1 cellular context compared by ENCODE assay signal in genomic region chr2:134457765-134458202, GRCh38.
TF ChIP-seq lines count a peak whose summit lies in the region.

No MANE protein-coding gene starts in this region.

TF ChIP-seq in HepG2, 621 proteins besides CTCF, POLR2A, EP300 and RAD21 (continued from another document):
- TF ChIP-seq ARID5B (CRISPR knock-in tag; IDR thresholded peaks at IDR 0.05): peak; percentile 82
- peak; percentile 54; the same call in 1 of the 2 replicates for TF ChIP-seq BCL6 (CRISPR knock-in tag; IDR thresholded peaks at IDR 0.05)
- TF ChIP-seq NFE2L2 (IDR thresholded peaks at IDR 0.05; ENCODE audit: low read length): peak; percentile 62; the same call in 1 of the 2 replicates
- peak; percentile 74 for TF ChIP-seq ELF3 (CRISPR knock-in tag; IDR thresholded peaks at IDR 0.05)
- TF ChIP-seq ATF1 (CRISPR knock-in tag; IDR thresholded peaks at IDR 0.05): peak; percentile 40; the same call in 1 of the 2 replicates
- peak; percentile 68 for TF ChIP-seq SPEN (CRISPR knock-in tag; IDR thresholded peaks at IDR 0.05; ENCODE audit: low read depth)
- no peak for TF ChIP-seq DBP (CRISPR knock-in tag; IDR thresholded peaks at IDR 0.05; ENCODE audit: not compliant biosample characterization)
- TF ChIP-seq ZNF510 (CRISPR knock-in tag; IDR thresholded peaks at IDR 0.05; ENCODE audit: low read depth): 0 out of 2 replicates have a peak, but pooled peaks have one; percentile 49
- no peak for TF ChIP-seq ARID2 (CRISPR knock-in tag; IDR thresholded peaks at IDR 0.05; ENCODE audit: borderline replicate concordance)
- TF ChIP-seq ZNF142 (CRISPR knock-in tag; IDR thresholded peaks at IDR 0.05): no peak
- no peak for TF ChIP-seq TCF7L2 (IDR thresholded peaks at IDR 0.05; ENCODE audit: low read depth, low read length)
